23 cellular contexts compared by ENCODE assay signal in genomic region chr18:6627621-6628020, GRCh38.
DNase-seq lines count a peak whose midpoint lies in the region; ATAC-seq, FAIRE-seq and TF ChIP-seq lines count a peak whose summit lies in the region.
"Had no signal": no experiment of that assay in that cellular context is flagged by ENCODE, and none has a peak within 500 bp of the region (broad histone marks: within the 10 kb centered on the region; RNA-seq: fewer than 3 reads in every experiment).

No MANE protein-coding gene starts in this region.

- TF ChIP-seq CTCF in astrocyte (IDR thresholded peaks at IDR 0.05; ENCODE audit: insufficient read depth, low read depth, low read length), result no peak

- FAIRE-seq in astrocyte (lab: Jason Lieb, UNC), result peak; percentile 29
- FAIRE-seq: GM12878 had no signal

- H4K20me1 ChIP-seq in GM23248 (ENCODE audit: insufficient read depth) (no peaks in the 10 kb centered on the region), astrocyte (ENCODE audit: insufficient read depth, low read length) (no peaks in the 10 kb centered on the region)

- no peaks in the 10 kb centered on the region for H3K36me3 Mint-ChIP-seq in astrocyte (ENCODE audit: low read depth, unreplicated experiment)
- H3K36me3 Mint-ChIP-seq: activated naive CD8-positive, alpha-beta T cell treated with anti-CD3 and anti-CD28 coated beads, Interleukin-2, amount 10 ng/mL, durations not matched to agents 7 days and 5 days; CD8-positive, alpha-beta memory T cell; naive thymus-derived CD8-positive, alpha-beta T cell had no signal

- no peaks in the 10 kb centered on the region for H3K9me2 ChIP-seq in GM23248 (ENCODE audit: insufficient read depth)

- no peak overlapping the region for H3K9ac ChIP-seq in GM23248
- H3K9ac ChIP-seq in astrocyte (ENCODE audit: low read length), result no peak overlapping the region
- peak overlapping the region in 1 of 5 donors; percentile 20 for H3K9ac ChIP-seq in subcutaneous abdominal adipose tissue (ENCODE audit: low read length in 5 of 5)

- in situ Hi-C loops in GM23248 (cut with MboI), result no loop called here

- H3K4me2 ChIP-seq in GM23248 (ENCODE audit: unreplicated experiment), result no peak overlapping the region
- no peak overlapping the region for H3K4me2 ChIP-seq in astrocyte (ENCODE audit: low read length)

- H3K9me3 ChIP-seq in GM23248 (ENCODE audit: low read depth) (no peaks in the 10 kb centered on the region), astrocyte (ENCODE audit: insufficient read depth, low read depth, low read length) (no peaks in the 10 kb centered on the region), subcutaneous abdominal adipose tissue (ENCODE audit: control insufficient read depth in 5 of 5, low read length in 5 of 5) (peaks cover 0 to 9% (median 0%) of the 10 kb centered on the region in 5 donors)
- H3K9me3 ChIP-seq: breast epithelium, pancreas had no signal

- no peaks in the 10 kb centered on the region for H3K79me2 ChIP-seq in GM23248 (ENCODE audit: insufficient read depth)
- H3K79me2 ChIP-seq in astrocyte (ENCODE audit: insufficient read depth, low read length), result no peaks in the 10 kb centered on the region

- H3K36me3 ChIP-seq in GM23248 (ENCODE audit: low read depth) (no peaks in the 10 kb centered on the region), astrocyte (ENCODE audit: insufficient read depth, low read length) (no peaks in the 10 kb centered on the region), subcutaneous abdominal adipose tissue (ENCODE audit: control insufficient read depth in 5 of 5, insufficient read depth in 5 of 5, low read length in 5 of 5) (no peaks in the 10 kb centered on the region)
- H3K36me3 ChIP-seq: breast epithelium, pancreas had no signal

- H2AFZ ChIP-seq in GM23248, result no peak overlapping the region
- H2AFZ ChIP-seq in astrocyte (ENCODE audit: low read depth, low read length), result no peak overlapping the region

- H3K27ac ChIP-seq in GM23248, result no peak overlapping the region
- H3K27ac ChIP-seq in astrocyte (ENCODE audit: low read depth, low read length), result peak overlapping the region; percentile 37
- H3K27ac ChIP-seq in subcutaneous abdominal adipose tissue (ENCODE audit: low read depth, low read length), result peak overlapping the region; percentile 21
- H3K27ac ChIP-seq: breast epithelium, pancreas had no signal

- H3K4me3 ChIP-seq in GM23248 (no peak overlapping the region), astrocyte (ENCODE audit: insufficient read depth, low read depth, low read length) (no peak overlapping the region), subcutaneous abdominal adipose tissue (ENCODE audit: low read depth in 1 of 5, low read length in 5 of 5) (no peak overlapping the region)
- H3K4me3 ChIP-seq: breast epithelium, GM12878, pancreas had no signal

- H3K9me3 Mint-ChIP-seq in astrocyte (ENCODE audit: unreplicated experiment), result no peaks in the 10 kb centered on the region
- H3K9me3 Mint-ChIP-seq: activated T-helper 2 cell treated with anti-CD3 and anti-CD28 coated beads, Interferon-gamma antibody, Interleukin-2, Interleukin-4, amounts not matched to agents 10 μg/mL and 5 μg/mL and 100 μg/mL, durations not matched to agents 14 hours and 24 hours and 36 hours had no signal

- no peak for ATAC-seq in HG02852 (IDR thresholded peaks at IDR 0.05; ENCODE audit: unreplicated experiment)
- ATAC-seq: GM12878; naive thymus-derived CD8-positive, alpha-beta T cell; right cardiac atrium; T-helper 17 cell had no signal

- H3K4me1 ChIP-seq in GM23248 (ENCODE audit: insufficient read depth) (peaks cover 50% of the 10 kb centered on the region), astrocyte (ENCODE audit: insufficient read depth, low read length) (peaks cover 41% of the 10 kb centered on the region), subcutaneous abdominal adipose tissue (ENCODE audit: control insufficient read depth in 5 of 5, insufficient read depth in 5 of 5, low read length in 5 of 5) (peaks cover 7 to 45% (median 24%) of the 10 kb centered on the region in 5 donors)

- H3K27ac Mint-ChIP-seq in astrocyte (ENCODE audit: unreplicated experiment), result peak overlapping the region; percentile 83
- H3K27ac Mint-ChIP-seq: activated naive CD8-positive, alpha-beta T cell treated with anti-CD3 and anti-CD28 coated beads, Interleukin-2, amount 10 ng/mL, durations not matched to agents 7 days and 5 days; activated T-helper 2 cell treated with anti-CD3 and anti-CD28 coated beads, Interferon-gamma antibody, Interleukin-2, Interleukin-4, amounts not matched to agents 10 μg/mL and 5 μg/mL and 100 μg/mL, durations not matched to agents 14 hours and 24 hours and 36 hours; CD8-positive, alpha-beta memory T cell; naive thymus-derived CD8-positive, alpha-beta T cell; T-helper 17 cell had no signal

- 58 to 61% methylated on average over 4 of the region's 4 CpGs for WGBS in GM23248 (ENCODE audit: low coverage in 1 of 2, low lambda C conversion rate in 2 of 2, missing lambda C conversion rate in 2 of 2), 2 experiments

- H3K4me3 Mint-ChIP-seq in astrocyte (ENCODE audit: unreplicated experiment), result no peak overlapping the region
- H3K4me3 Mint-ChIP-seq: activated naive CD8-positive, alpha-beta T cell treated with anti-CD3 and anti-CD28 coated beads, Interleukin-2, amount 10 ng/mL, durations not matched to agents 7 days and 5 days; CD8-positive, alpha-beta memory T cell; naive thymus-derived CD8-positive, alpha-beta T cell; T-helper 17 cell had no signal

- peaks cover 41% of the 10 kb centered on the region for H3K4me1 Mint-ChIP-seq in astrocyte (ENCODE audit: low read depth, unreplicated experiment)
- H3K4me1 Mint-ChIP-seq: activated naive CD8-positive, alpha-beta T cell treated with anti-CD3 and anti-CD28 coated beads, Interleukin-2, amount 10 ng/mL, durations not matched to agents 7 days and 5 days; CD8-positive, alpha-beta memory T cell; naive thymus-derived CD8-positive, alpha-beta T cell; T-helper 17 cell had no signal

- DNase-seq in GM23248, result peak; percentile 48
- peak; percentile 59 for DNase-seq in astrocyte (ENCODE audit: low read depth)
- DNase-seq in iris pigment epithelial cell (ENCODE audit: low read depth), result peak; percentile 31
- no peak for DNase-seq in KG1 (lab: John Stamatoyannopoulos, UW)
- no peak for DNase-seq in NCI-H524 treated with DMSO at 0.1 percent for 48 hours (lab: John Stamatoyannopoulos, UW)
- DNase-seq: activated naive CD8-positive, alpha-beta T cell treated with anti-CD3 and anti-CD28 coated beads, Interleukin-2, amount 10 ng/mL, durations not matched to agents 7 days and 5 days; CD8-positive, alpha-beta memory T cell; cortex of kidney; head of caudate nucleus; mesendoderm; naive thymus-derived CD8-positive, alpha-beta T cell; NCI-H1436; NCI-H524; pancreas; right cardiac atrium; stimulated activated CD4-positive, alpha-beta T cell treated with anti-CD3 and anti-CD28 coated beads, Interleukin-15, amount 100 ng/mL, for 24 hours; stimulated activated CD8-positive, alpha-beta memory T cell treated with anti-CD3 and anti-CD28 coated beads, Interleukin-4, amount 100 ng/mL, for 48 hours; T-helper 17 cell had no signal

- H3F3A ChIP-seq in GM23248 (ENCODE audit: insufficient read depth), result peaks cover 25% of the 10 kb centered on the region

- H3K27me3 ChIP-seq in GM23248 (replicated peaks; ENCODE audit: insufficient read depth), result no peaks in the 10 kb centered on the region
- no peaks in the 10 kb centered on the region for H3K27me3 ChIP-seq in astrocyte (ENCODE audit: insufficient read depth, low read length)
- H3K27me3 ChIP-seq in subcutaneous abdominal adipose tissue (ENCODE audit: control insufficient read depth in 5 of 5, insufficient read depth in 4 of 5, low read length in 5 of 5), result no peaks in the 10 kb centered on the region
- H3K27me3 ChIP-seq: breast epithelium, pancreas had no signal

- H3K27me3 Mint-ChIP-seq in astrocyte (ENCODE audit: low read depth, unreplicated experiment), result no peaks in the 10 kb centered on the region
- H3K27me3 Mint-ChIP-seq: activated naive CD8-positive, alpha-beta T cell treated with anti-CD3 and anti-CD28 coated beads, Interleukin-2, amount 10 ng/mL, durations not matched to agents 7 days and 5 days; naive thymus-derived CD8-positive, alpha-beta T cell; T-helper 17 cell had no signal

Comparison
In these comparisons a context has a peak if more than half of its experiments do, and no peak if none do; other contexts are left out.
1. DNase-seq: peak in GM23248 (single experiment), astrocyte (single experiment) and iris pigment epithelial cell (single experiment); none in KG1 (single experiment) and NCI-H524 treated with DMSO at 0.1 percent for 48 hours (single experiment).